In genomic region chr9:69755205-69755604, GRCh38 we compare ENCODE assay signal across 20 cellular contexts. TPM values are rescaled to one million over a fixed set of nuclear protein-coding genes. Genes with fewer than 3 reads are reported as not detected.
DNase-seq lines count a peak whose midpoint lies in the region; ATAC-seq, FAIRE-seq and TF ChIP-seq lines count a peak whose summit lies in the region.
"Had no signal": no experiment of that assay in that cellular context is flagged by ENCODE, and none has a peak within 500 bp of the region (broad histone marks: within the 10 kb centered on the region; RNA-seq: fewer than 3 reads in every experiment).

No MANE protein-coding gene starts in this region.

- H3K27me3 Mint-ChIP-seq in GM23338 (ENCODE audit: insufficient read depth, low read depth, poor library complexity) (no peaks in the 10 kb centered on the region), neural crest cell (ENCODE audit: low read depth) (no peaks in the 10 kb centered on the region)
- no peaks in the 10 kb centered on the region for H3K27me3 Mint-ChIP-seq in CD8-positive, alpha-beta memory T cell
- no peaks in the 10 kb centered on the region for H3K27me3 Mint-ChIP-seq in T-helper 2 cell treated with Interferon-gamma antibody and Interleukin-4, amounts not matched to agents 5 μg/mL and 100 μg/mL, for 36 hours (ENCODE audit: low read depth)
- H3K27me3 Mint-ChIP-seq: CD4-positive, CD25-positive, alpha-beta regulatory T cell had no signal

- H3K27ac Mint-ChIP-seq in GM23338: no peak overlapping the region; the same call in 1 of the 2 replicates
- no peak overlapping the region for H3K27ac Mint-ChIP-seq in neural crest cell (ENCODE audit: unreplicated experiment)
- no peak overlapping the region for H3K27ac Mint-ChIP-seq in CD8-positive, alpha-beta memory T cell
- no peak overlapping the region for H3K27ac Mint-ChIP-seq in T-helper 2 cell treated with Interferon-gamma antibody and Interleukin-4, amounts not matched to agents 5 μg/mL and 100 μg/mL, for 36 hours
- H3K27ac Mint-ChIP-seq: CD4-positive, CD25-positive, alpha-beta regulatory T cell had no signal

- H3K36me3 Mint-ChIP-seq in GM23338 (ENCODE audit: low read depth) (peaks cover 10% of the 10 kb centered on the region; the same call in 2 of the 3 replicates), neural crest cell (ENCODE audit: low read depth) (peaks cover 4% of the 10 kb centered on the region)
- H3K36me3 Mint-ChIP-seq in CD8-positive, alpha-beta memory T cell: peaks cover 0 to 33% (median 3%) of the 10 kb centered on the region in 3 donors
- peaks cover 49% of the 10 kb centered on the region for H3K36me3 Mint-ChIP-seq in T-helper 2 cell treated with Interferon-gamma antibody and Interleukin-4, amounts not matched to agents 5 μg/mL and 100 μg/mL, for 36 hours (ENCODE audit: low read depth)

- POLR2A ChIA-PET in A549 (lab: Yijun Ruan, JAX): no interaction called here
- POLR2A ChIA-PET in CD8-positive, alpha-beta memory T cell (lab: Charles Lee): no interaction called here

- H2AFZ ChIP-seq in GM23338: no peak overlapping the region
- H2AFZ ChIP-seq: GM23248 had no signal

- no peak overlapping the region for H3K4me3 Mint-ChIP-seq in GM23338
- peak overlapping the region; percentile 33 for H3K4me3 Mint-ChIP-seq in neural crest cell
- no peak overlapping the region for H3K4me3 Mint-ChIP-seq in CD8-positive, alpha-beta memory T cell
- H3K4me3 Mint-ChIP-seq in T-helper 2 cell treated with Interferon-gamma antibody and Interleukin-4, amounts not matched to agents 5 μg/mL and 100 μg/mL, for 36 hours: no peak overlapping the region

- H3K4me1 Mint-ChIP-seq in GM23338 (peaks cover 51% of the 10 kb centered on the region), neural crest cell (peaks cover 77% of the 10 kb centered on the region)
- H3K4me1 Mint-ChIP-seq in CD8-positive, alpha-beta memory T cell: peaks cover 57 to 87% (median 83%) of the 10 kb centered on the region in 3 donors
- peaks cover 42% of the 10 kb centered on the region for H3K4me1 Mint-ChIP-seq in T-helper 2 cell treated with Interferon-gamma antibody and Interleukin-4, amounts not matched to agents 5 μg/mL and 100 μg/mL, for 36 hours (ENCODE audit: low read depth)

- no peak for TF ChIP-seq EP300 in A549 (IDR thresholded peaks at IDR 0.05)

- WGBS in A549 (ENCODE audit: missing lambda C conversion rate): 92% methylated on average over 2 of the region's 2 CpGs

- no peak for DNase-seq in A549 (ENCODE audit: low read depth in 1 of 2, low spot score in 1 of 2)
- DNase-seq in GM23338 (ENCODE audit: low spot score): no peak
- peak; percentile 42 for DNase-seq in SK-MEL-5 (ENCODE audit: low read depth, low spot score)
- no peak for DNase-seq in neural crest cell (ENCODE audit: low read depth, low spot score)
- no peak for DNase-seq in CD8-positive, alpha-beta memory T cell
- DNase-seq in NCI-H2029 treated with DMSO at 0.1 percent for 48 hours (lab: John Stamatoyannopoulos, UW): no peak
- DNase-seq in T-helper 2 cell treated with Interferon-gamma antibody and Interleukin-4, amounts not matched to agents 5 μg/mL and 100 μg/mL, for 36 hours (ENCODE audit: low spot score): no peak
- DNase-seq: 8988T; ACHN; Calu3; CD4-positive, CD25-positive, alpha-beta regulatory T cell; DMS 273 treated with DMSO at 0.1 percent for 48 hours; DMS79; EL; GM23248; Kasumi-1 had no signal

- H3F3A ChIP-seq in GM23338 (replicated peaks; ENCODE audit: low read depth): no peaks in the 10 kb centered on the region

- H3K9me3 Mint-ChIP-seq in GM23338 (no peaks in the 10 kb centered on the region), neural crest cell (no peaks in the 10 kb centered on the region)
- H3K9me3 Mint-ChIP-seq in CD8-positive, alpha-beta memory T cell: no peaks in the 10 kb centered on the region
- H3K9me3 Mint-ChIP-seq in T-helper 2 cell treated with Interferon-gamma antibody and Interleukin-4, amounts not matched to agents 5 μg/mL and 100 μg/mL, for 36 hours: no peaks in the 10 kb centered on the region
- H3K9me3 Mint-ChIP-seq: CD4-positive, CD25-positive, alpha-beta regulatory T cell had no signal

- H3K79me2 ChIP-seq in GM23338 (replicated peaks; ENCODE audit: insufficient read depth): peaks cover 93% of the 10 kb centered on the region

- no peaks in the 10 kb centered on the region for H3K9me2 ChIP-seq in GM23338 (ENCODE audit: insufficient read depth)

- no peak overlapping the region for H3K27ac ChIP-seq in A549
- H3K27ac ChIP-seq in GM23338 (ENCODE audit: low read depth): peak overlapping the region; percentile 21; the same call in 1 of the 2 replicates
- no peak overlapping the region for H3K27ac ChIP-seq in CD8-positive, alpha-beta memory T cell (ENCODE audit: low read depth, low read length)
- H3K27ac ChIP-seq: BLaER1 treated with 17β-estradiol and CSF1 and Interleukin-3, amounts not matched to agents 10 nM and 100 nM; GM23248 had no signal

- no peaks in the 10 kb centered on the region for H3K36me3 ChIP-seq in GM23338 (ENCODE audit: insufficient read depth)
- H3K36me3 ChIP-seq in CD8-positive, alpha-beta memory T cell (ENCODE audit: insufficient read depth, low read length): peaks cover 4% of the 10 kb centered on the region

- peaks cover 25% of the 10 kb centered on the region for H3K4me1 ChIP-seq in A549
- H3K4me1 ChIP-seq in GM23338 (ENCODE audit: insufficient read depth): peaks cover 66% of the 10 kb centered on the region
- peaks cover 27% of the 10 kb centered on the region for H3K4me1 ChIP-seq in CD8-positive, alpha-beta memory T cell (ENCODE audit: insufficient read depth, low read length)

- H4K20me1 ChIP-seq in GM23338 (replicated peaks; ENCODE audit: insufficient read depth): peaks cover 20% of the 10 kb centered on the region; the same call in 1 of the 2 replicates

- no peak overlapping the region for H3K4me2 ChIP-seq in A549
- 0 out of 2 replicates have a peak overlapping the region, but pooled peaks have one; percentile 4 for H3K4me2 ChIP-seq in GM23338
- H3K4me2 ChIP-seq: BLaER1 treated with 17β-estradiol and CSF1 and Interleukin-3, amounts not matched to agents 10 nM and 100 nM had no signal

- in situ Hi-C loops in SK-MEL-5 (cut with HindIII; ENCODE audit: low pct_unique_long_range_greater_than_20kb, low sequenced_read_pairs): no loop called here

- FAIRE-seq in A549 (lab: Jason Lieb, UNC): peak; percentile 28
- FAIRE-seq: G401.6, GM12891 had no signal

- no peak for TF ChIP-seq POLR2A in A549 (IDR thresholded peaks at IDR 0.05; ENCODE audit: low read length)

- CTCF ChIA-PET in A549 (lab: Yijun Ruan, JAX): interaction anchor here (0.6 to 1.3 kb wide), 3 partner anchors 82 to 600 kb away, joined by 3 to 4 read pairs (median 3); no protein-coding TSS in a partner anchor
- CTCF ChIA-PET in CD8-positive, alpha-beta memory T cell (lab: Charles Lee): no interaction called here

- no peaks in the 10 kb centered on the region for H3K27me3 ChIP-seq in GM23338 (ENCODE audit: insufficient read depth)
- H3K27me3 ChIP-seq in CD8-positive, alpha-beta memory T cell (ENCODE audit: insufficient read depth, low read length, poor library complexity, severe bottlenecking): no peaks in the 10 kb centered on the region
- H3K27me3 ChIP-seq: BLaER1 treated with 17β-estradiol and CSF1 and Interleukin-3, amounts not matched to agents 10 nM and 100 nM had no signal

- H3K4me3 ChIP-seq in A549 (no peak overlapping the region), GM23338 (no peak overlapping the region)
- no peak overlapping the region for H3K4me3 ChIP-seq in CD8-positive, alpha-beta memory T cell (ENCODE audit: low read length)
- H3K4me3 ChIP-seq: BLaER1 treated with 17β-estradiol and CSF1 and Interleukin-3, amounts not matched to agents 10 nM and 100 nM; GM23248; HAP-1 had no signal

- no peaks in the 10 kb centered on the region for H3K9me3 ChIP-seq in A549
- H3K9me3 ChIP-seq in CD8-positive, alpha-beta memory T cell (ENCODE audit: low read length): no peaks in the 10 kb centered on the region
- H3K9me3 ChIP-seq: BLaER1 treated with 17β-estradiol and CSF1 and Interleukin-3, amounts not matched to agents 10 nM and 100 nM; HAP-1 had no signal

- ATAC-seq in A549 (no peak), GM23338 (no peak)

- TF ChIP-seq RAD21 in A549 (conservative IDR thresholded peaks at IDR 0.05 in 1 of 2, IDR thresholded peaks at IDR 0.05 in 1 of 2): no peak

- no peak for TF ChIP-seq CTCF in A549 (IDR thresholded peaks at IDR 0.05)
- TF ChIP-seq CTCF in GM23338 (conservative IDR thresholded peaks at IDR 0.05; ENCODE audit: low read depth in 2 of 2): no peak
- no peak for TF ChIP-seq CTCF in neural crest cell (conservative IDR thresholded peaks at IDR 0.05)

TF ChIP-seq in A549, 52 proteins besides CTCF, POLR2A, EP300 and RAD21 (continues in another document):
- no peak for TF ChIP-seq E2F6 (IDR thresholded peaks at IDR 0.05; ENCODE audit: borderline replicate concordance, low read depth)
- TF ChIP-seq HEYL (CRISPR knock-in tag; IDR thresholded peaks at IDR 0.05): no peak

TF ChIP-seq in GM23338, 12 proteins besides CTCF, POLR2A, EP300 and RAD21 (continues in another document):
- TF ChIP-seq ZNF331 (CRISPR knock-in tag; IDR thresholded peaks at IDR 0.05; ENCODE audit: low read depth) (no peak), EZH2 (IDR thresholded peaks at IDR 0.05; ENCODE audit: low read depth, unreplicated experiment) (no peak), ZNF114 (CRISPR knock-in tag; IDR thresholded peaks at IDR 0.05) (no peak), STAT1 (IDR thresholded peaks at IDR 0.05; ENCODE audit: unreplicated experiment) (no peak), ETS1 (IDR thresholded peaks at IDR 0.05) (no peak)

RNA-seq across cellular contexts. Expression of gene PTAR1, which starts 4.6 kb away (rescaled TPM):
- polyA plus RNA-seq in A549 (2011; rRNA removed) (32.4 and 34.6 TPM in 2 replicates), A549 (2017; fragmentation: RNase III; extraction: RNeasy Plus Mini Kit Qiagen cat#74134 plus additional on column Dnase treatment) (16.6 to 17.2 TPM (median 16.9 TPM) in 3 replicates), GM23338 (2016; fragmentation: Nextera tagmentation; extraction: Ambion mirVana) (32.1 and 35.2 TPM in 2 replicates)
- polyA plus RNA-seq in A549 (2012; cell fraction: cytosol; rRNA removed): 3.8 and 4.5 TPM in 2 replicates
- 5.1 and 10.2 TPM in 2 replicates for polyA plus RNA-seq in A549 (2012; cell fraction: nucleus; rRNA removed)
- 35.8 and 42.7 TPM in 2 replicates for polyA minus RNA-seq in A549 (2011; rRNA and poly(A)+ RNA removed)
- 218 and 219 TPM in 2 replicates for total RNA-seq in GM23338 (2014; rRNA removed; shearing (Covaris generic))
- total RNA-seq in SK-MEL-5 (2014; rRNA removed; shearing (Covaris generic)): 84.2 and 86.6 TPM in 2 replicates
- 18.1 and 22.8 TPM in 2 replicates for polyA plus RNA-seq in SK-MEL-5 (2015; cell fraction: cytosol; rRNA removed)
- polyA plus RNA-seq in SK-MEL-5 (2015; cell fraction: nucleus; rRNA removed): 120 and 130 TPM in 2 replicates
- 56.5 and 63.2 TPM in 2 replicates for total RNA-seq in neural crest cell
- total RNA-seq in CD8-positive, alpha-beta memory T cell: 10 to 100 TPM; 36.0 to 36.1 TPM
- polyA plus RNA-seq in CD8-positive, alpha-beta memory T cell: 8.7 TPM
